1 cellular context compared by ENCODE assay signal in genomic region chr7:150388709-150389531, GRCh38.
TF ChIP-seq lines count a peak whose summit lies in the region.

No MANE protein-coding gene starts in this region.

TF ChIP-seq in HepG2, 621 proteins besides CTCF, POLR2A, EP300 and RAD21 (continued from another document and continues in another):
- no peak for TF ChIP-seq ZNF382 (CRISPR knock-in tag; IDR thresholded peaks at IDR 0.05; ENCODE audit: borderline replicate concordance)
- no peak for TF ChIP-seq KLF15 (CRISPR knock-in tag; IDR thresholded peaks at IDR 0.05; ENCODE audit: borderline replicate concordance)
- TF ChIP-seq CBX5 (CRISPR knock-in tag; IDR thresholded peaks at IDR 0.05; ENCODE audit: borderline replicate concordance) = peak; percentile 97; the same call in 1 of the 2 replicates
- TF ChIP-seq ZFP62 (CRISPR knock-in tag; IDR thresholded peaks at IDR 0.05) = 0 out of 2 replicates have a peak, but pooled peaks have one; percentile 70
- TF ChIP-seq ZNF234 (CRISPR knock-in tag; conservative IDR thresholded peaks at IDR 0.05) = no peak
- TF ChIP-seq GLMP (CRISPR knock-in tag; IDR thresholded peaks at IDR 0.05; ENCODE audit: borderline replicate concordance) = no peak
- no peak for TF ChIP-seq ZNF839 (CRISPR knock-in tag; IDR thresholded peaks at IDR 0.05; ENCODE audit: borderline replicate concordance)
- no peak for TF ChIP-seq RNF2 (conservative IDR thresholded peaks at IDR 0.05; ENCODE audit: low read depth)
- TF ChIP-seq PLSCR1 (CRISPR knock-in tag; IDR thresholded peaks at IDR 0.05; ENCODE audit: borderline replicate concordance) = no peak
- no peak for TF ChIP-seq MEF2D (CRISPR knock-in tag; IDR thresholded peaks at IDR 0.05)
- no peak for TF ChIP-seq ZBTB20 (CRISPR knock-in tag; IDR thresholded peaks at IDR 0.05; ENCODE audit: borderline replicate concordance, low read depth)
- TF ChIP-seq NKX3-1 (CRISPR knock-in tag; IDR thresholded peaks at IDR 0.05) = no peak
- peak; percentile 94 for TF ChIP-seq DMAP1 (CRISPR knock-in tag; IDR thresholded peaks at IDR 0.05)
- TF ChIP-seq ZSCAN25 (CRISPR knock-in tag; IDR thresholded peaks at IDR 0.05) = peak; percentile 93
- no peak for TF ChIP-seq ZNF563 (CRISPR knock-in tag; IDR thresholded peaks at IDR 0.05)
- TF ChIP-seq AKNA (CRISPR knock-in tag; IDR thresholded peaks at IDR 0.05; ENCODE audit: borderline replicate concordance) = no peak; the same call in 1 of the 2 replicates
- no peak for TF ChIP-seq GPN1 (CRISPR knock-in tag; IDR thresholded peaks at IDR 0.05; ENCODE audit: borderline replicate concordance)
- TF ChIP-seq ZFYVE20 (CRISPR knock-in tag; IDR thresholded peaks at IDR 0.05; ENCODE audit: borderline replicate concordance, low read depth) = no peak
- peak; percentile 98 for TF ChIP-seq CEBPG (CRISPR knock-in tag; IDR thresholded peaks at IDR 0.05)
- TF ChIP-seq DR1 (CRISPR knock-in tag; IDR thresholded peaks at IDR 0.05) = peak; percentile 49; the same call in 1 of the 2 replicates
- TF ChIP-seq JUN (CRISPR knock-in tag; IDR thresholded peaks at IDR 0.05) = 0 out of 2 replicates have a peak, but pooled peaks have one; percentile 65
- TF ChIP-seq KLF9 (CRISPR knock-in tag; IDR thresholded peaks at IDR 0.05; ENCODE audit: low read depth) = peak; percentile 67; the same call in 1 of the 2 replicates
- TF ChIP-seq ZNF160 (CRISPR knock-in tag; IDR thresholded peaks at IDR 0.05) = peak; percentile 87; the same call in 1 of the 2 replicates
- peak; percentile 100 for TF ChIP-seq STAG1 (CRISPR knock-in tag; IDR thresholded peaks at IDR 0.05)
- TF ChIP-seq ZNF850 (CRISPR knock-in tag; conservative IDR thresholded peaks at IDR 0.05) = no peak
- peak; percentile 98 for TF ChIP-seq ZNF331 (CRISPR knock-in tag; IDR thresholded peaks at IDR 0.05)
- TF ChIP-seq ZNF24 (IDR thresholded peaks at IDR 0.05) = no peak
- peak; percentile 84; the same call in 1 of the 2 replicates for TF ChIP-seq ZNF503 (CRISPR knock-in tag; IDR thresholded peaks at IDR 0.05)
- peak; percentile 79 for TF ChIP-seq GFI1 (CRISPR knock-in tag; IDR thresholded peaks at IDR 0.05; ENCODE audit: borderline replicate concordance)
- TF ChIP-seq KDM2A (CRISPR knock-in tag; IDR thresholded peaks at IDR 0.05; ENCODE audit: borderline replicate concordance, low read depth) = peak; percentile 90
- no peak for TF ChIP-seq CHD2 (IDR thresholded peaks at IDR 0.05; ENCODE audit: low read depth, low read length)
- no peak for TF ChIP-seq NR1H2 (CRISPR knock-in tag; IDR thresholded peaks at IDR 0.05; ENCODE audit: borderline replicate concordance, low read depth)
- no peak for TF ChIP-seq ZNF530 (CRISPR knock-in tag; IDR thresholded peaks at IDR 0.05; ENCODE audit: low read depth)
- 0 out of 4 replicates have a peak, but pooled peaks of 1 of the 2 experiments have one; percentile 43 for TF ChIP-seq REST (IDR thresholded peaks at IDR 0.05; ENCODE audit: borderline replicate concordance in 1 of 2, low read depth in 1 of 2, low read length in 2 of 2)
- TF ChIP-seq MYPOP (CRISPR knock-in tag; IDR thresholded peaks at IDR 0.05) = peak; percentile 91
- no peak for TF ChIP-seq ZFAT (CRISPR knock-in tag; conservative IDR thresholded peaks at IDR 0.05)
- peak; percentile 96 for TF ChIP-seq HDAC2 (CRISPR knock-in tag; IDR thresholded peaks at IDR 0.05)
- TF ChIP-seq SOX6 (IDR thresholded peaks at IDR 0.05) = no peak
- peak; percentile 98 for TF ChIP-seq SOX6 (CRISPR knock-in tag; IDR thresholded peaks at IDR 0.05)
- TF ChIP-seq KDM6A (CRISPR knock-in tag; IDR thresholded peaks at IDR 0.05; ENCODE audit: low read depth) = peak; percentile 47; the same call in 1 of the 2 replicates
- no peak for TF ChIP-seq E2F5 (CRISPR knock-in tag; conservative IDR thresholded peaks at IDR 0.05)
- TF ChIP-seq ZNF18 (CRISPR knock-in tag; IDR thresholded peaks at IDR 0.05; ENCODE audit: insufficient replicate concordance) = no peak
- TF ChIP-seq IRF1 (CRISPR knock-in tag; IDR thresholded peaks at IDR 0.05; ENCODE audit: low read depth) = no peak
- TF ChIP-seq PBX2 (CRISPR knock-in tag; IDR thresholded peaks at IDR 0.05) = no peak
- TF ChIP-seq ZBTB1 (CRISPR knock-in tag; IDR thresholded peaks at IDR 0.05; ENCODE audit: borderline replicate concordance) = no peak
- no peak for TF ChIP-seq ZNF33A (CRISPR knock-in tag; IDR thresholded peaks at IDR 0.05; ENCODE audit: borderline replicate concordance)
- TF ChIP-seq ZNF841 (CRISPR knock-in tag; IDR thresholded peaks at IDR 0.05; ENCODE audit: borderline replicate concordance) = no peak
- peak; percentile 55; the same call in 1 of the 2 replicates for TF ChIP-seq ARID2 (CRISPR knock-in tag; IDR thresholded peaks at IDR 0.05; ENCODE audit: borderline replicate concordance)
